ENCODE assay signal across 1 cellular context in the genomic region with DNA sequence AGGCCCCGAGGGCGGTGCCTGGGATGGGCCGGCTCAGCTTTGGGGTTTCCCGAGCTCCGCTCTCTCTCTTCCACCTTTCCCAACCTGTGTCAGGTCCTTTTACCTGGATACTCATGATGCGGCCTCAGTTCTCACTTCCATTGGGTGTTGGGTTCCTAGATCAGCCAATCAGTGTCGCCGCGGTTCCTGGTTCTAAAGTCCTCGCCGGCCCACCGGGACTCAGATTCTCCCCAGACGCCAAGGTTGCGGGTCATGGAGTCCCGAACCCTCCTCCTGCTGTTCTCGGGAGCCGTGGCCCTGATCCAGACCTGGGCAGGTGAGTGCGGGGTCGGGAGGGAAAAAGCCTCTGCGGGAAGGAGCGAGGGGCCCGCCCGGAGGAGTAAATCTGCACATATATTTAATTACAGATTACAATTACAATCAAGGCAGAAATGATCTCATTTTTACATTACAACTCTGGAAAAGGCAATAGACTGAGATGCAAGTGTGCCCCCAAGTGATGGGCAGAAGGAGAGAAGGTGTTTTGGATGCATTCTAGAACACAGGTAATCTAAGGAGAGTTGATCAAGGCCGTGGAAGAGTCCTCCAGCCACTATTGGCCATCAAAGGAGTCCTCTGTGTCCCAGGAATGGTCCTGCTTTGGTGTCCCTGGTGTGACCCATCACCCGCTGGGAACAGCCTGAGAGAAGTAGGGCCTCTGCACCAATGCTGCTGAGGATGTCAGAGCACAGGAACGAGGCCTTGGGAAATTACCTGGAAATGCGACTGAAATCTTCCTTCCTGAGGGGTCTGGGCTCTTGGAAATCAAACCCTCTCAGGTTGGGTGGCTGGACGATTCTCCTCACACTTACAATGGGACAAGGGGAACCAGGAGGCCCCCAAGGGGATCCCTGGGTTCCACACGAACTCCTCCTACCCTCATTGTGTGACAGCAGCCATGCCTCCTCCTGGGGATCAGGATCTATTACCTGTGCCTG.
TF ChIP-seq lines count a peak whose summit lies in the region.

No MANE protein-coding gene starts in this region.

TF ChIP-seq in K562, 482 proteins besides CTCF, POLR2A, EP300 and RAD21 (continued from another document):
- TF ChIP-seq, protein P1, sequence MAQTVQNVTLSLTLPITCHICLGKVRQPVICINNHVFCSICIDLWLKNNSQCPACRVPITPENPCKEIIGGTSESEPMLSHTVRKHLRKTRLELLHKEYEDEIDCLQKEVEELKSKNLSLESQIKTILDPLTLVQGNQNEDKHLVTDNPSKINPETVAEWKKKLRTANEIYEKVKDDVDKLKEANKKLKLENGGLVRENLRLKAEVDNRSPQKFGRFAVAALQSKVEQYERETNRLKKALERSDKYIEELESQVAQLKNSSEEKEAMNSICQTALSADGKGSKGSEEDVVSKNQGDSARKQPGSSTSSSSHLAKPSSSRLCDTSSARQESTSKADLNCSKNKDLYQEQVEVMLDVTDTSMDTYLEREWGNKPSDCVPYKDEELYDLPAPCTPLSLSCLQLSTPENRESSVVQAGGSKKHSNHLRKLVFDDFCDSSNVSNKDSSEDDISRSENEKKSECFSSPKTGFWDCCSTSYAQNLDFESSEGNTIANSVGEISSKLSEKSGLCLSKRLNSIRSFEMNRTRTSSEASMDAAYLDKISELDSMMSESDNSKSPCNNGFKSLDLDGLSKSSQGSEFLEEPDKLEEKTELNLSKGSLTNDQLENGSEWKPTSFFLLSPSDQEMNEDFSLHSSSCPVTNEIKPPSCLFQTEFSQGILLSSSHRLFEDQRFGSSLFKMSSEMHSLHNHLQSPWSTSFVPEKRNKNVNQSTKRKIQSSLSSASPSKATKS (CRISPR knock-in tag; IDR thresholded peaks at IDR 0.05), result no peak
- TF ChIP-seq GTF3C2 (IDR thresholded peaks at IDR 0.05; ENCODE audit: borderline replicate concordance, extremely low read depth, insufficient read length) (no peak), ZNF212 (CRISPR knock-in tag; IDR thresholded peaks at IDR 0.05) (no peak), ZBTB1 (CRISPR knock-in tag; IDR thresholded peaks at IDR 0.05; ENCODE audit: borderline replicate concordance, low read depth) (no peak), MTA2 (IDR thresholded peaks at IDR 0.05; ENCODE audit: low read depth) (no peak), POLR2AphosphoS5 (IDR thresholded peaks at IDR 0.05; ENCODE audit: control insufficient read depth, insufficient read depth, low read depth, low read length) (no peak), RHOXF2B (CRISPR knock-in tag; conservative IDR thresholded peaks at IDR 0.05) (no peak), E2F3 (CRISPR knock-in tag; IDR thresholded peaks at IDR 0.05) (no peak), CSDE1 (IDR thresholded peaks at IDR 0.05) (no peak), FOS (IDR thresholded peaks at IDR 0.05; ENCODE audit: extremely low read depth, insufficient read length) (peak; percentile 81), DMBX1 (CRISPR knock-in tag; IDR thresholded peaks at IDR 0.05; ENCODE audit: borderline replicate concordance) (no peak), CHD7 (IDR thresholded peaks at IDR 0.05; ENCODE audit: low read depth, low read length) (no peak), CXXC5 (CRISPR knock-in tag; IDR thresholded peaks at IDR 0.05) (no peak)
- TF ChIP-seq, protein P2, sequence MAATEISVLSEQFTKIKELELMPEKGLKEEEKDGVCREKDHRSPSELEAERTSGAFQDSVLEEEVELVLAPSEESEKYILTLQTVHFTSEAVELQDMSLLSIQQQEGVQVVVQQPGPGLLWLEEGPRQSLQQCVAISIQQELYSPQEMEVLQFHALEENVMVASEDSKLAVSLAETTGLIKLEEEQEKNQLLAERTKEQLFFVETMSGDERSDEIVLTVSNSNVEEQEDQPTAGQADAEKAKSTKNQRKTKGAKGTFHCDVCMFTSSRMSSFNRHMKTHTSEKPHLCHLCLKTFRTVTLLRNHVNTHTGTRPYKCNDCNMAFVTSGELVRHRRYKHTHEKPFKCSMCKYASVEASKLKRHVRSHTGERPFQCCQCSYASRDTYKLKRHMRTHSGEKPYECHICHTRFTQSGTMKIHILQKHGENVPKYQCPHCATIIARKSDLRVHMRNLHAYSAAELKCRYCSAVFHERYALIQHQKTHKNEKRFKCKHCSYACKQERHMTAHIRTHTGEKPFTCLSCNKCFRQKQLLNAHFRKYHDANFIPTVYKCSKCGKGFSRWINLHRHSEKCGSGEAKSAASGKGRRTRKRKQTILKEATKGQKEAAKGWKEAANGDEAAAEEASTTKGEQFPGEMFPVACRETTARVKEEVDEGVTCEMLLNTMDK (IDR thresholded peaks at IDR 0.05; ENCODE audit: borderline replicate concordance, insufficient read depth, low read depth, low read length, poor library complexity, severe bottlenecking), result no peak
